In the genomic region with DNA sequence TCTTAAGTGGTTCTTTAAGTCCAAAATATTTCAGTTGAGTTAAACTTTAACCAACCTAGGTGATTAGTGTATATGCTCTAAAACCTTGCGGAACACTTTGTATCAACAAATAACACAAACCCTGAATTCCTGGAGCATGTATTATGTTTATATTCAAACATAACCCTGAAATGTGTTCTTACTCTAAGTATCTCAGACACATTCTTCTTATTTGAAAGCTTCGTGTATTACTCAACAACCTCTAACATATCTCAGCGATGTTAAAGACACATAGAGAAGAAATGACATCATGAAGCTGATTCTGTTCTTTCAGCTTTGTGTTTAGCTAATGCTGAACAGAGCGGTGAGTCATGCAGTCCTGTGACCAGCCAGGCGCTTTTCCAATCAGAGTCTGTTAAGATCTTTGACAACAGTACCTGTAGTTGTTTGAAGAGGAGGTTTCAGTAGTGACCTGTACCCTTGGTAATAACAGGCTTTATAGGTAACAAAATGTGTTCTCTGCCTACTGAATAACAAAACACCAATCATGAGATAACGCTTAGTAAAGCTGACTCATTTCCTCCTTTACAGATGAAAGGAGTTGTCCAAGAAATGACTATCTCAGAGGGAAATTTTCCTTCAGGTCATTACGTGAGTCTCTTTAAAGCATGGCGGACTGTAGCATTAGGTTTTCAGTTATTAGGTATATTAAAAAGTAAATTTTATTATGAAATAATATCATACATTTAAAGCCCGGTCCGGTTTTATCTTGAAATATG, we compare ENCODE assay signal across 8 cellular contexts.
DNase-seq lines count a peak whose midpoint lies in the region; ATAC-seq and TF ChIP-seq lines count a peak whose summit lies in the region.

No MANE protein-coding gene starts in this region.

- H3K4me2 ChIP-seq in OCI-LY3 (ENCODE audit: low read length): peak overlapping the region; percentile 90

- H3K9me3 ChIP-seq in OCI-LY3 (ENCODE audit: insufficient read depth, low read length): no peaks in the 10 kb centered on the region

- TF ChIP-seq CTCF in AG04449 (IDR thresholded peaks at IDR 0.05; ENCODE audit: insufficient read depth, low read length, missing control alignments): no peak
- no peak for TF ChIP-seq CTCF in OCI-LY3 (IDR thresholded peaks at IDR 0.05; ENCODE audit: low read depth, low read length)

- ATAC-seq in GM18868 (IDR thresholded peaks at IDR 0.05; ENCODE audit: unreplicated experiment) (peak; percentile 89), HG03097 (IDR thresholded peaks at IDR 0.05; ENCODE audit: low FRiP score, unreplicated experiment) (peak; percentile 89), Right ventricle myocardium inferior (peak; percentile 83)

- POLR2A ChIA-PET in AG04449 (lab: Yijun Ruan, JAX): interaction anchor here (0.6 to 2.4 kb wide), 8 partner anchors 24 to 671 kb away, joined by 3 to 35 read pairs (median 4); a partner anchor contains a TSS

- H4K20me1 ChIP-seq in OCI-LY3 (ENCODE audit: insufficient read depth, low read length): no peaks in the 10 kb centered on the region

- H3K4me3 ChIP-seq in AG04449 (ENCODE audit: low read depth, low read length) (no peak overlapping the region), OCI-LY3 (ENCODE audit: low read length) (peak overlapping the region; percentile 64)

- intact Hi-C loops in Right ventricle myocardium inferior (cut with DNase I): loop anchor here (5.0 kb wide), 1 partner anchor 60 kb away; no protein-coding TSS in a partner anchor

- peak overlapping the region; percentile 74 for H3K9ac ChIP-seq in OCI-LY3 (ENCODE audit: low read length)

- H3K79me2 ChIP-seq in OCI-LY3 (ENCODE audit: low read length): no peaks in the 10 kb centered on the region

- peak overlapping the region; percentile 98 for H3K27ac ChIP-seq in OCI-LY3 (ENCODE audit: low read length)

- peaks cover 3% of the 10 kb centered on the region for H3K36me3 ChIP-seq in OCI-LY3 (replicated peaks; ENCODE audit: low read depth, low read length)

- H2AFZ ChIP-seq in OCI-LY3 (ENCODE audit: low read depth, low read length): no peak overlapping the region

- no peaks in the 10 kb centered on the region for H3K27me3 ChIP-seq in OCI-LY3 (ENCODE audit: low read depth, low read length)

- CTCF ChIA-PET in AG04449 (lab: Yijun Ruan, JAX): interaction anchor here (0.7 to 1.5 kb wide), 3 partner anchors 11 to 393 kb away, joined by 3 to 5 read pairs (median 3); no protein-coding TSS in a partner anchor

- peaks cover 53% of the 10 kb centered on the region for H3K4me1 ChIP-seq in OCI-LY3 (ENCODE audit: low read length)

- DNase-seq in AG04449 (ENCODE audit: low read depth, low spot score) (peak; percentile 97), Right ventricle myocardium inferior (ENCODE audit: missing footprints) (no peak), putamen (ENCODE audit: low spot score) (peak; percentile 14), NCI-H446 treated with DMSO at 0.1 percent for 48 hours (lab: John Stamatoyannopoulos, UW) (no peak)
- DNase-seq in activated naive CD4-positive, alpha-beta T cell treated with anti-CD3 and anti-CD28 coated beads, Interleukin-2, amount 50 U/mL, for 16 hours: peak; percentile 66

Comparison
In these comparisons a context has a peak if more than half of its experiments do, and no peak if none do; other contexts are left out.
1. DNase-seq: peak in AG04449 (single experiment), activated naive CD4-positive, alpha-beta T cell treated with anti-CD3 and anti-CD28 coated beads, Interleukin-2, amount 50 U/mL, for 16 hours (single experiment) and putamen (single experiment); none in Right ventricle myocardium inferior (single experiment) and NCI-H446 treated with DMSO at 0.1 percent for 48 hours (single experiment).
2. Peak in every context shown above with its lines, with median percentiles within 50 percentile points of each other: ATAC-seq.